ENCODE assay signal across 9 cellular contexts in genomic region chr2:37561615-37562569, GRCh38.
DNase-seq lines count a peak whose midpoint lies in the region; ATAC-seq, FAIRE-seq and TF ChIP-seq lines count a peak whose summit lies in the region.
"Had no signal": no experiment of that assay in that cellular context is flagged by ENCODE, and none has a peak within 500 bp of the region (broad histone marks: within the 10 kb centered on the region; RNA-seq: fewer than 3 reads in every experiment).

No MANE protein-coding gene starts in this region.

- CTCF ChIA-PET in IMR-90 (lab: Yijun Ruan, JAX), result interaction anchor here (1.0 kb wide), 1 partner anchor 147 kb away, joined by 5 read pairs; no protein-coding TSS in a partner anchor
- CTCF ChIA-PET in activated naive CD4-positive, alpha-beta T cell treated with anti-CD3 and anti-CD28 coated beads, Interleukin-2, amount 10 ng/mL, durations not matched to agents 7 days and 5 days (lab: Charles Lee), result no interaction called here

- POLR2A ChIA-PET in IMR-90 (lab: Charles Lee; ENCODE audit: unreplicated experiment), result no interaction called here

- H2BK120ac ChIP-seq in IMR-90 (ENCODE audit: low read depth, low read length), result peak overlapping the region; percentile 4; the same call in 1 of the 2 replicates

- dilution Hi-C loops in IMR-90 (cut with HindIII; ENCODE audit: low sequenced_read_pairs, unreplicated experiment), result no loop called here

- H2AK9ac ChIP-seq in IMR-90 (replicated peaks; ENCODE audit: low read depth, low read length, poor library complexity), result no peak overlapping the region

- in situ Hi-C loops in IMR-90 (cut with MboI; ENCODE audit: low sequenced_read_pairs), result no loop called here

- H3K4me1 Mint-ChIP-seq in activated naive CD4-positive, alpha-beta T cell treated with anti-CD3 and anti-CD28 coated beads, Interleukin-2, amount 10 ng/mL, durations not matched to agents 7 days and 5 days, result peaks cover 14% of the 10 kb centered on the region

- H3K4me1 ChIP-seq in IMR-90 (ENCODE audit: control insufficient read depth, insufficient read depth, low read length), result peaks cover 14% of the 10 kb centered on the region; the same call in 1 of the 2 replicates
- H3K4me1 ChIP-seq in lung (ENCODE audit: control insufficient read depth in 2 of 2, insufficient read depth in 2 of 2, low read length in 2 of 2), result peaks cover 0 to 17% of the 10 kb centered on the region in 2 donors

- H3K36me3 Mint-ChIP-seq in activated naive CD4-positive, alpha-beta T cell treated with anti-CD3 and anti-CD28 coated beads, Interleukin-2, amount 10 ng/mL, durations not matched to agents 7 days and 5 days, result peaks cover 1% of the 10 kb centered on the region

- no peak for FAIRE-seq in GM12892 (lab: Jason Lieb, UNC)

- intact Hi-C loops in IMR-90 (cut with micrococcal nuclease), result no loop called here

- no peak overlapping the region for H4K91ac ChIP-seq in IMR-90 (ENCODE audit: insufficient read depth, low read depth, low read length)

- BruUV-seq in IMR-90 (replicated peaks; lab: Mats Ljungman, UMichigan), result no TSS peak

- no peak overlapping the region for H3K27ac Mint-ChIP-seq in activated naive CD4-positive, alpha-beta T cell treated with anti-CD3 and anti-CD28 coated beads, Interleukin-2, amount 10 ng/mL, durations not matched to agents 7 days and 5 days

- ATAC-seq in GM21717 (IDR thresholded peaks at IDR 0.05; ENCODE audit: unreplicated experiment) (peak; percentile 65), IMR-90 (ENCODE audit: low read depth) (peak; percentile 67), lung (ENCODE audit: insufficient read depth, low FRiP score) (peak; percentile 19)

- H3K9me3 Mint-ChIP-seq in activated naive CD4-positive, alpha-beta T cell treated with anti-CD3 and anti-CD28 coated beads, Interleukin-2, amount 10 ng/mL, durations not matched to agents 7 days and 5 days, result no peaks in the 10 kb centered on the region

- no CpG with 5 or more reads among the region's 5 CpGs for WGBS in IMR-90 (ENCODE audit: extremely low coverage in 2 of 2, insufficient read length in 1 of 2), 2 experiments
- 69 to 71% methylated on average over 5 of the region's 5 CpGs for WGBS in lung, 2 donors

- no peak overlapping the region for H3K23ac ChIP-seq in IMR-90 (ENCODE audit: low read depth, low read length)

- peak overlapping the region; percentile 29; the same call in 1 of the 2 replicates for H3K14ac ChIP-seq in IMR-90 (replicated peaks; ENCODE audit: low read depth, low read length)

- no peak for TF ChIP-seq POLR2A in IMR-90 (IDR thresholded peaks at IDR 0.05; ENCODE audit: low read depth, low read length)
- TF ChIP-seq POLR2A in GM12892 (IDR thresholded peaks at IDR 0.05; ENCODE audit: low read depth, low read length), result no peak

- H3K18ac ChIP-seq in IMR-90 (ENCODE audit: low read depth, low read length), result peak overlapping the region; percentile 45; the same call in 1 of the 2 replicates

- no peaks in the 10 kb centered on the region for H3K79me1 ChIP-seq in IMR-90 (ENCODE audit: low read depth in 1 of 2, low read length in 2 of 2)

- no peak overlapping the region for H3K56ac ChIP-seq in IMR-90 (ENCODE audit: extremely low read depth, insufficient read depth, low read length)

- no peak overlapping the region for H3K4me3 Mint-ChIP-seq in activated naive CD4-positive, alpha-beta T cell treated with anti-CD3 and anti-CD28 coated beads, Interleukin-2, amount 10 ng/mL, durations not matched to agents 7 days and 5 days

- H2BK5ac ChIP-seq in IMR-90 (ENCODE audit: low read depth, low read length, poor library complexity, severe bottlenecking), result peak overlapping the region; percentile 56

- no peaks in the 10 kb centered on the region for H4K20me1 ChIP-seq in IMR-90 (ENCODE audit: insufficient read depth, low read length)

- no peak overlapping the region; the same call in 2 of the 3 replicates for H2BK15ac ChIP-seq in IMR-90 (ENCODE audit: low read depth, low read length)

- no peak for TF ChIP-seq RAD21 in IMR-90 (IDR thresholded peaks at IDR 0.05; ENCODE audit: low read length)

- peak overlapping the region; percentile 30; the same call in 1 of the 2 replicates for H2BK20ac ChIP-seq in IMR-90 (ENCODE audit: low read depth, low read length)

- peaks cover 5% of the 10 kb centered on the region for H3K9me1 ChIP-seq in IMR-90 (ENCODE audit: insufficient read depth, low read length)

- TF ChIP-seq CTCF in IMR-90 (conservative IDR thresholded peaks at IDR 0.05; ENCODE audit: low read depth, low read length), result no peak
- no peak for TF ChIP-seq CTCF in lung (IDR thresholded peaks at IDR 0.05; ENCODE audit: control extremely low read depth, extremely low read depth)

- H2AK5ac ChIP-seq in IMR-90 (ENCODE audit: low read depth, low read length), result peak overlapping the region; percentile 62; the same call in 1 of the 2 replicates

- H3K4me2 ChIP-seq in IMR-90 (ENCODE audit: low read depth, low read length), result peak overlapping the region; percentile 16; the same call in 1 of the 2 replicates

- H3K9me3 ChIP-seq in IMR-90 (ENCODE audit: control insufficient read depth, insufficient read depth, low read length) (no peaks in the 10 kb centered on the region), lung (ENCODE audit: control insufficient read depth in 2 of 2, insufficient read depth in 1 of 2, low read length in 1 of 2) (no peaks in the 10 kb centered on the region)

- H3K27me3 ChIP-seq in IMR-90 (ENCODE audit: control insufficient read depth, insufficient read depth, low read length) (no peaks in the 10 kb centered on the region), lung (ENCODE audit: control insufficient read depth, insufficient read depth) (no peaks in the 10 kb centered on the region)

- H3K27me3 Mint-ChIP-seq in activated naive CD4-positive, alpha-beta T cell treated with anti-CD3 and anti-CD28 coated beads, Interleukin-2, amount 10 ng/mL, durations not matched to agents 7 days and 5 days, result no peaks in the 10 kb centered on the region

- H4K8ac ChIP-seq in IMR-90 (ENCODE audit: low read depth in 2 of 2, low read length in 2 of 2), result peak overlapping the region in 1 of 2 experiments; percentile 18; a peak in 1 of 4 replicates

- no peaks in the 10 kb centered on the region for H3K36me3 ChIP-seq in IMR-90 (ENCODE audit: control insufficient read depth, insufficient read depth, low read length)
- no peaks in the 10 kb centered on the region for H3K36me3 ChIP-seq in lung (ENCODE audit: control insufficient read depth in 2 of 2, insufficient read depth in 2 of 2, low read length in 2 of 2)

- H4K5ac ChIP-seq in IMR-90 (ENCODE audit: low read depth, low read length), result no peak overlapping the region; the same call in 1 of the 2 replicates

- H3K27ac ChIP-seq in IMR-90 (ENCODE audit: insufficient read depth, low read length), result no peak overlapping the region
- peak overlapping the region in 1 of 2 donors; percentile 74 for H3K27ac ChIP-seq in lung (ENCODE audit: low read depth in 1 of 2, low read length in 1 of 2)

- H3K4me3 ChIP-seq in IMR-90 (ENCODE audit: insufficient read depth, low read depth, low read length) (no peak overlapping the region), lung (no peak overlapping the region)

- H2AFZ ChIP-seq in IMR-90 (replicated peaks; ENCODE audit: low read length, poor library complexity), result no peak overlapping the region

- DNase-seq in GM04504 (ENCODE audit: low read depth) (peak; percentile 57), IMR-90 (peak; percentile 94), lung (ENCODE audit: low spot score) (no peak), midbrain (lab: John Stamatoyannopoulos, UW) (no peak), NCI-H1048 (lab: John Stamatoyannopoulos, UW) (no peak), GM12892 (ENCODE audit: insufficient read length) (no peak)
- peak; percentile 27 for DNase-seq in activated naive CD4-positive, alpha-beta T cell treated with anti-CD3 and anti-CD28 coated beads, Interleukin-2, amount 10 ng/mL, durations not matched to agents 7 days and 5 days
- DNase-seq: naive B cell had no signal

- no peak overlapping the region for H3K9ac ChIP-seq in IMR-90 (ENCODE audit: low read depth, low read length)

- H3K4ac ChIP-seq in IMR-90 (ENCODE audit: low read depth, low read length), result peak overlapping the region; percentile 24; the same call in 1 of the 2 replicates

TF ChIP-seq in IMR-90, 13 proteins besides CTCF, POLR2A, EP300 and RAD21:
- TF ChIP-seq SMC3 (IDR thresholded peaks at IDR 0.05; ENCODE audit: low read depth, low read length) (no peak), USF2 (IDR thresholded peaks at IDR 0.05; ENCODE audit: low read depth, low read length) (peak; percentile 99), FOS (IDR thresholded peaks at IDR 0.05; ENCODE audit: low read depth, low read length) (peak; percentile 85), BHLHE40 (IDR thresholded peaks at IDR 0.05; ENCODE audit: low read depth, low read length) (peak; percentile 78), MXI1 (IDR thresholded peaks at IDR 0.05; ENCODE audit: borderline replicate concordance, low read depth, low read length) (no peak), MAZ (IDR thresholded peaks at IDR 0.05; ENCODE audit: borderline replicate concordance, low read depth, low read length) (no peak), CHD1 (IDR thresholded peaks at IDR 0.05; ENCODE audit: low read depth, low read length) (no peak), CEBPB (IDR thresholded peaks at IDR 0.05; ENCODE audit: low read depth, low read length) (peak; percentile 52; the same call in 1 of the 2 replicates), RCOR1 (IDR thresholded peaks at IDR 0.05; ENCODE audit: insufficient replicate concordance, low read length) (no peak)

Comparison
In these comparisons a context has a peak if more than half of its experiments do, and no peak if none do; other contexts are left out.
1. DNase-seq: peak in GM04504 (single experiment), IMR-90 (single experiment) and activated naive CD4-positive, alpha-beta T cell treated with anti-CD3 and anti-CD28 coated beads, Interleukin-2, amount 10 ng/mL, durations not matched to agents 7 days and 5 days (single experiment); none in lung (single experiment), midbrain (single experiment), NCI-H1048 (single experiment) and GM12892 (single experiment).
2. Peak in every context shown above with its lines, with median percentiles within 50 percentile points of each other: ATAC-seq.